ENCODE assay signal across 19 cellular contexts in genomic region chr2:81528852-81529480, GRCh38.
DNase-seq lines count a peak whose midpoint lies in the region; ATAC-seq and TF ChIP-seq lines count a peak whose summit lies in the region.
"Had no signal": no experiment of that assay in that cellular context is flagged by ENCODE, and none has a peak within 500 bp of the region (broad histone marks: within the 10 kb centered on the region; RNA-seq: fewer than 3 reads in every experiment).

No MANE protein-coding gene starts in this region.

- no peaks in the 10 kb centered on the region for H3K9me3 Mint-ChIP-seq in MCF 10A (ENCODE audit: unreplicated experiment)
- H3K9me3 Mint-ChIP-seq: neural crest cell had no signal

- BruUV-seq in MCF 10A (replicated peaks; lab: Mats Ljungman, UMichigan), result no TSS peak

- H3K4me1 Mint-ChIP-seq in MCF 10A (ENCODE audit: insufficient read depth, unreplicated experiment), result peaks cover 6% of the 10 kb centered on the region
- H3K4me1 Mint-ChIP-seq: neural crest cell had no signal

- no peak overlapping the region for H3K27ac Mint-ChIP-seq in MCF 10A (ENCODE audit: low read depth, unreplicated experiment)
- H3K27ac Mint-ChIP-seq: activated CD4-positive, alpha-beta memory T cell treated with anti-CD3 and anti-CD28 coated beads for 36 hours; activated naive CD4-positive, alpha-beta T cell treated with anti-CD3 and anti-CD28 coated beads, Interleukin-2, amount 50 U/mL, for 72 hours; activated T-cell treated with anti-CD3 and anti-CD28 coated beads, Interleukin-2, amount 50 U/mL, for 24 hours had no signal

- H3K36me3 Mint-ChIP-seq in MCF 10A (ENCODE audit: insufficient read depth, unreplicated experiment), result no peaks in the 10 kb centered on the region
- H3K36me3 Mint-ChIP-seq: activated CD4-positive, alpha-beta memory T cell treated with anti-CD3 and anti-CD28 coated beads for 36 hours had no signal

- no peaks in the 10 kb centered on the region for H3K4me1 ChIP-seq in BE2C

- CTCF ChIA-PET in MCF 10A (lab: Yijun Ruan, JAX), result interaction anchor here (0.6 to 0.7 kb wide), 2 partner anchors 17 to 287 kb away, joined by 3 read pairs; no protein-coding TSS in a partner anchor

- DNase-seq in activated T-cell treated with anti-CD3 and anti-CD28 coated beads for 4 hours (no peak), MCF 10A (ENCODE audit: unreplicated experiment) (no peak), BE2C (no peak)
- DNase-seq in stimulated activated CD4-positive, alpha-beta T cell treated with anti-CD3 and anti-CD28 coated beads, Interleukin-12 subunit alpha, Interleukin-12 subunit beta, amount 100 ng/mL, for 4 hours, result no peak
- DNase-seq: activated CD4-positive, alpha-beta memory T cell treated with anti-CD3 and anti-CD28 coated beads for 36 hours; activated T-cell treated with anti-CD3 and anti-CD28 coated beads, Interleukin-2, amount 50 U/mL, for 24 hours; foreskin melanocyte; kidney glomerular epithelial cell; mesenchymal stem cell; NCI-H1694; NCI-H345 had no signal

- H3K36me3 ChIP-seq in BE2C, result no peaks in the 10 kb centered on the region
- H3K36me3 ChIP-seq: thoracic aorta had no signal

- intact Hi-C loops in MCF 10A (cut with micrococcal nuclease), result no loop called here

- ATAC-seq in GM18870 (IDR thresholded peaks at IDR 0.05; ENCODE audit: unreplicated experiment) (peak; percentile 89), GM21390 (IDR thresholded peaks at IDR 0.05; ENCODE audit: unreplicated experiment) (peak; percentile 66), HG02840 (IDR thresholded peaks at IDR 0.05; ENCODE audit: low FRiP score, unreplicated experiment) (peak; percentile 81), HG03432 (IDR thresholded peaks at IDR 0.05; ENCODE audit: unreplicated experiment) (peak; percentile 92)
- ATAC-seq: activated naive CD4-positive, alpha-beta T cell treated with anti-CD3 and anti-CD28 coated beads, Interleukin-2, amount 50 U/mL, for 72 hours had no signal

- no peaks in the 10 kb centered on the region for H3K27me3 Mint-ChIP-seq in MCF 10A (ENCODE audit: insufficient read depth, unreplicated experiment)
- H3K27me3 Mint-ChIP-seq: activated CD4-positive, alpha-beta memory T cell treated with anti-CD3 and anti-CD28 coated beads for 36 hours; activated T-cell treated with anti-CD3 and anti-CD28 coated beads, Interleukin-2, amount 50 U/mL, for 24 hours had no signal

- TF ChIP-seq CTCF in MCF 10A (IDR thresholded peaks at IDR 0.05; ENCODE audit: unreplicated experiment), result no peak
- TF ChIP-seq CTCF in BE2C (IDR thresholded peaks at IDR 0.05; ENCODE audit: low read depth, low read length), result no peak

- POLR2A ChIA-PET in MCF 10A (lab: Yijun Ruan, JAX), result no interaction called here

- H3K27me3 ChIP-seq in BE2C, result no peaks in the 10 kb centered on the region

- H3K4me3 Mint-ChIP-seq in MCF 10A (ENCODE audit: unreplicated experiment), result no peak overlapping the region
- H3K4me3 Mint-ChIP-seq: activated CD4-positive, alpha-beta memory T cell treated with anti-CD3 and anti-CD28 coated beads for 36 hours; activated T-cell treated with anti-CD3 and anti-CD28 coated beads, Interleukin-2, amount 50 U/mL, for 24 hours; neural crest cell had no signal

- H3K9me3 ChIP-seq in BE2C, result no peaks in the 10 kb centered on the region
- H3K9me3 ChIP-seq: thoracic aorta had no signal

- no peak overlapping the region for H3K4me3 ChIP-seq in BE2C (ENCODE audit: low read depth, low read length)
- H3K4me3 ChIP-seq: smooth muscle cell, thoracic aorta had no signal
